ENCODE assay signal across 8 cellular contexts in genomic region chr7:6729492-6730342, GRCh38.
A peak's percentile ranks its signal among the peaks of the same experiment; 100 is the strongest.
DNase-seq lines count a peak whose midpoint lies in the region; ATAC-seq and TF ChIP-seq lines count a peak whose summit lies in the region.

No MANE protein-coding gene starts in this region.

- peak; percentile 92 for ATAC-seq in HG03378 (IDR thresholded peaks at IDR 0.05; ENCODE audit: unreplicated experiment)

- peak; percentile 87 for TF ChIP-seq POLR2A in GM19099 (IDR thresholded peaks at IDR 0.05; ENCODE audit: extremely low read depth, insufficient read length, low read depth)

- H3K4me3 ChIP-seq in coronary artery = peak overlapping the region; percentile 90

- peak overlapping the region; percentile 84 to 86 for H3K27ac ChIP-seq in coronary artery

- DNase-seq in Ammon's horn (ENCODE audit: low spot score) (peak; percentile 97), NCI-H524 (lab: John Stamatoyannopoulos, UW) (peak; percentile 81 to 90), coronary artery (ENCODE audit: low spot score) (peak; percentile 94), left kidney (ENCODE audit: low read depth, low spot score) (peak; percentile 97)
- DNase-seq in activated CD4-positive, alpha-beta T cell treated with anti-CD3 and anti-CD28 coated beads for 48 hours = peak; percentile 89
- DNase-seq in stimulated activated CD4-positive, alpha-beta T cell treated with anti-CD3 and anti-CD28 coated beads, Interleukin-1b, Interleukin-23, amount 100 ng/mL, for 48 hours = peak; percentile 85

- no peak for TF ChIP-seq CTCF in coronary artery (IDR thresholded peaks at IDR 0.05)

Comparison
In these comparisons a context has a peak if more than half of its experiments do, and no peak if none do; other contexts are left out.
1. Peak in every context shown above with its lines: DNase-seq, ATAC-seq, H3K4me3 ChIP-seq and H3K27ac ChIP-seq.